8 cellular contexts compared by ENCODE assay signal in genomic region chr19:18109731-18110671, GRCh38. TPM values are rescaled to one million over a fixed set of nuclear protein-coding genes. Genes with fewer than 3 reads are reported as not detected.
A peak's percentile ranks its signal among the peaks of the same experiment; 100 is the strongest.
DNase-seq lines count a peak whose midpoint lies in the region; ATAC-seq and TF ChIP-seq lines count a peak whose summit lies in the region.

No MANE protein-coding gene starts in this region.

- TF ChIP-seq CTCF in GM06990 (IDR thresholded peaks at IDR 0.05; ENCODE audit: insufficient read depth, low read length, poor library complexity, severe bottlenecking) (no peak), LNCaP clone FGC (IDR thresholded peaks at IDR 0.05; ENCODE audit: control insufficient read depth, extremely low read depth, insufficient read depth) (no peak)

- H3K4me3 ChIP-seq in GM06990 (replicated peaks; ENCODE audit: low read depth, low read length): peak overlapping the region; percentile 82
- peak overlapping the region; percentile 80 for H3K4me3 ChIP-seq in LNCaP clone FGC (ENCODE audit: low read depth, low read length)

- H3K27ac Mint-ChIP-seq in activated T-helper 1 cell treated with anti-CD3 and anti-CD28 coated beads, Interleukin-12 subunit alpha, Interleukin-12 subunit beta, Interleukin-2, Interleukin-4 antibody, amounts not matched to agents 30 ng/mL and 10 ng/mL and 1 ng/mL, durations not matched to agents 14 hours and 24 hours and 36 hours: no peak overlapping the region

- H3K4me1 Mint-ChIP-seq in activated T-helper 1 cell treated with anti-CD3 and anti-CD28 coated beads, Interleukin-12 subunit alpha, Interleukin-12 subunit beta, Interleukin-2, Interleukin-4 antibody, amounts not matched to agents 30 ng/mL and 10 ng/mL and 1 ng/mL, durations not matched to agents 14 hours and 24 hours and 36 hours (ENCODE audit: low read depth): peaks cover 13% of the 10 kb centered on the region

- DNase-seq in GM06990 (ENCODE audit: extremely low read depth, insufficient read length) (peak; percentile 68), LNCaP clone FGC (ENCODE audit: low read depth) (no peak), glomerular visceral epithelial cell (ENCODE audit: extremely low spot score) (peak; percentile 33), occipital lobe (lab: John Stamatoyannopoulos, UW) (peak; percentile 18), A172 (ENCODE audit: low spot score) (no peak)
- DNase-seq in activated T-helper 1 cell treated with anti-CD3 and anti-CD28 coated beads, Interleukin-12 subunit alpha, Interleukin-12 subunit beta, Interleukin-2, Interleukin-4 antibody, amounts not matched to agents 30 ng/mL and 10 ng/mL and 1 ng/mL, durations not matched to agents 14 hours and 24 hours and 36 hours (ENCODE audit: low spot score): peak; percentile 45

- H3K9me3 Mint-ChIP-seq in activated T-helper 1 cell treated with anti-CD3 and anti-CD28 coated beads, Interleukin-12 subunit alpha, Interleukin-12 subunit beta, Interleukin-2, Interleukin-4 antibody, amounts not matched to agents 30 ng/mL and 10 ng/mL and 1 ng/mL, durations not matched to agents 14 hours and 24 hours and 36 hours: no peaks in the 10 kb centered on the region

- H3K4me3 Mint-ChIP-seq in activated T-helper 1 cell treated with anti-CD3 and anti-CD28 coated beads, Interleukin-12 subunit alpha, Interleukin-12 subunit beta, Interleukin-2, Interleukin-4 antibody, amounts not matched to agents 30 ng/mL and 10 ng/mL and 1 ng/mL, durations not matched to agents 14 hours and 24 hours and 36 hours: peak overlapping the region; percentile 75

- intact Hi-C loops in activated T-helper 1 cell treated with anti-CD3 and anti-CD28 coated beads, Interleukin-12 subunit alpha, Interleukin-12 subunit beta, Interleukin-2, Interleukin-4 antibody, amounts not matched to agents 30 ng/mL and 10 ng/mL and 1 ng/mL, durations not matched to agents 14 hours and 24 hours and 36 hours (cut with micrococcal nuclease): no loop called here

- no peak for ATAC-seq in GM19023 (IDR thresholded peaks at IDR 0.05; ENCODE audit: unreplicated experiment)
- ATAC-seq in HG02610 (IDR thresholded peaks at IDR 0.05; ENCODE audit: unreplicated experiment): no peak

- H3K27me3 Mint-ChIP-seq in activated T-helper 1 cell treated with anti-CD3 and anti-CD28 coated beads, Interleukin-12 subunit alpha, Interleukin-12 subunit beta, Interleukin-2, Interleukin-4 antibody, amounts not matched to agents 30 ng/mL and 10 ng/mL and 1 ng/mL, durations not matched to agents 14 hours and 24 hours and 36 hours (ENCODE audit: insufficient read depth): no peaks in the 10 kb centered on the region

- peaks cover 5% of the 10 kb centered on the region for H3K36me3 Mint-ChIP-seq in activated T-helper 1 cell treated with anti-CD3 and anti-CD28 coated beads, Interleukin-12 subunit alpha, Interleukin-12 subunit beta, Interleukin-2, Interleukin-4 antibody, amounts not matched to agents 30 ng/mL and 10 ng/mL and 1 ng/mL, durations not matched to agents 14 hours and 24 hours and 36 hours (ENCODE audit: low read depth)

- no peaks in the 10 kb centered on the region for H3K27me3 ChIP-seq in GM06990 (replicated peaks; ENCODE audit: control insufficient read depth, insufficient read depth, low read length)

- peaks cover 8% of the 10 kb centered on the region for H3K36me3 ChIP-seq in GM06990 (ENCODE audit: control insufficient read depth, insufficient read depth, low read length)

RNA-seq across cellular contexts. Expression of gene MAST3, which starts 12.4 kb away (rescaled TPM):
- 16.5 and 17.6 TPM in 2 replicates for total RNA-seq in activated T-helper 1 cell treated with anti-CD3 and anti-CD28 coated beads, Interleukin-12 subunit alpha, Interleukin-12 subunit beta, Interleukin-2, Interleukin-4 antibody, amounts not matched to agents 30 ng/mL and 10 ng/mL and 1 ng/mL, durations not matched to agents 14 hours and 24 hours and 36 hours
- 5.0 TPM for total RNA-seq in occipital lobe
- 2.7 and 3.0 TPM in 2 replicates for total RNA-seq in A172 (2014; rRNA removed; shearing (Covaris generic))

RNA-seq across cellular contexts. Expression of gene IL12RB1, which starts 23.3 kb away (rescaled TPM):
- total RNA-seq in activated T-helper 1 cell treated with anti-CD3 and anti-CD28 coated beads, Interleukin-12 subunit alpha, Interleukin-12 subunit beta, Interleukin-2, Interleukin-4 antibody, amounts not matched to agents 30 ng/mL and 10 ng/mL and 1 ng/mL, durations not matched to agents 14 hours and 24 hours and 36 hours: 44.5 and 47.5 TPM in 2 replicates
- 0.47 TPM for total RNA-seq in occipital lobe
- total RNA-seq in A172 (2014; rRNA removed; shearing (Covaris generic)): 0.93 TPM in 1 of 2 replicates, not detected in the other

RNA-seq across cellular contexts. Expression of gene PIK3R2, which starts 43.0 kb away (rescaled TPM):
- total RNA-seq in activated T-helper 1 cell treated with anti-CD3 and anti-CD28 coated beads, Interleukin-12 subunit alpha, Interleukin-12 subunit beta, Interleukin-2, Interleukin-4 antibody, amounts not matched to agents 30 ng/mL and 10 ng/mL and 1 ng/mL, durations not matched to agents 14 hours and 24 hours and 36 hours: 14.7 and 15.6 TPM in 2 replicates
- 43.5 TPM for total RNA-seq in occipital lobe
- 32.3 and 43.2 TPM in 2 replicates for total RNA-seq in A172 (2014; rRNA removed; shearing (Covaris generic))

Comparison
In these comparisons a context has a peak if more than half of its experiments do, and no peak if none do; other contexts are left out.
1. DNase-seq: peak in GM06990 (single experiment), activated T-helper 1 cell treated with anti-CD3 and anti-CD28 coated beads, Interleukin-12 subunit alpha, Interleukin-12 subunit beta, Interleukin-2, Interleukin-4 antibody, amounts not matched to agents 30 ng/mL and 10 ng/mL and 1 ng/mL, durations not matched to agents 14 hours and 24 hours and 36 hours (single experiment), glomerular visceral epithelial cell (single experiment) and occipital lobe (single experiment); none in LNCaP clone FGC (single experiment) and A172 (single experiment).
2. RNA of gene IL12RB1, which starts 23.3 kb away (total RNA-seq): 44.5 to 47.5 TPM in activated T-helper 1 cell treated with anti-CD3 and anti-CD28 coated beads, Interleukin-12 subunit alpha, Interleukin-12 subunit beta, Interleukin-2, Interleukin-4 antibody, amounts not matched to agents 30 ng/mL and 10 ng/mL and 1 ng/mL, durations not matched to agents 14 hours and 24 hours and 36 hours; 0.47 TPM in occipital lobe (single experiment) and 0.93 TPM in A172; every median in the first group is over 10 times any median in the second.